ENCODE assay signal across 1 cellular context in the genomic region with DNA sequence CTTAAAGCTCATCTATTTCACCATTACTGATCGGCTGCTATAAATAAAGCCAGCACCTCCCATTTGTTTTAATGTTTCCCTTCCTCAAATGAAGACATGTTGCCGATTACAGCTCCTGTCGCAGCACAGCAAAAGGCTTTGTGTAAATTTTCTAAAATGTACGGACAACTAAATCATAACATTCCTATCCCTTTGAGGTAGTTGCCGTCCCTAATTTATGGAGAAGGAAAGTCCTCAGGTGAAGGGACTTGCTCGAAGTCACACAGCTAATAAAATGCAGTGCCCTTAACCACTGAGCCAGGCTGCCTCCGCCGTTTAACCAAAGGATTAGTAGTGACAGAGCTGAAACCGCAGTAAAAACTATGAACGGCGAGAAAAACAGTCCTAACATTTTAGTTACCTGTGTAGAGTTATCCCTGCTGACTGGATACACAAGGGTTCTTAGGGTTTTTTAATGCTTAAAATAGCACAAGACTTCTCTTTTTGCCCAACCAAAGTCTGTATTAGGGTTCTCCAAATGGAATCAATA.
TF ChIP-seq lines count a peak whose summit lies in the region.

No MANE protein-coding gene starts in this region.

TF ChIP-seq in IMR-90, 13 proteins besides CTCF, POLR2A, EP300 and RAD21 (continued from another document):
- TF ChIP-seq, protein P1, sequence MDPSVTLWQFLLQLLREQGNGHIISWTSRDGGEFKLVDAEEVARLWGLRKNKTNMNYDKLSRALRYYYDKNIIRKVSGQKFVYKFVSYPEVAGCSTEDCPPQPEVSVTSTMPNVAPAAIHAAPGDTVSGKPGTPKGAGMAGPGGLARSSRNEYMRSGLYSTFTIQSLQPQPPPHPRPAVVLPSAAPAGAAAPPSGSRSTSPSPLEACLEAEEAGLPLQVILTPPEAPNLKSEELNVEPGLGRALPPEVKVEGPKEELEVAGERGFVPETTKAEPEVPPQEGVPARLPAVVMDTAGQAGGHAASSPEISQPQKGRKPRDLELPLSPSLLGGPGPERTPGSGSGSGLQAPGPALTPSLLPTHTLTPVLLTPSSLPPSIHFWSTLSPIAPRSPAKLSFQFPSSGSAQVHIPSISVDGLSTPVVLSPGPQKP (IDR thresholded peaks at IDR 0.05; ENCODE audit: borderline replicate concordance, low read depth, low read length), result no peak
- TF ChIP-seq SMC3 (IDR thresholded peaks at IDR 0.05; ENCODE audit: low read depth, low read length) (no peak), MXI1 (IDR thresholded peaks at IDR 0.05; ENCODE audit: borderline replicate concordance, low read depth, low read length) (no peak), BHLHE40 (IDR thresholded peaks at IDR 0.05; ENCODE audit: low read depth, low read length) (no peak), MAZ (IDR thresholded peaks at IDR 0.05; ENCODE audit: borderline replicate concordance, low read depth, low read length) (no peak), CHD1 (IDR thresholded peaks at IDR 0.05; ENCODE audit: low read depth, low read length) (no peak), NFE2L2 (IDR thresholded peaks at IDR 0.05; ENCODE audit: low read depth, low read length) (no peak), USF2 (IDR thresholded peaks at IDR 0.05; ENCODE audit: low read depth, low read length) (no peak), RFX5 (IDR thresholded peaks at IDR 0.05; ENCODE audit: low read depth, low read length) (no peak), MAFK (IDR thresholded peaks at IDR 0.05; ENCODE audit: low read depth, low read length) (no peak), RCOR1 (IDR thresholded peaks at IDR 0.05; ENCODE audit: insufficient replicate concordance, low read length) (no peak), FOS (IDR thresholded peaks at IDR 0.05; ENCODE audit: low read depth, low read length) (no peak)
